In the genomic region with DNA sequence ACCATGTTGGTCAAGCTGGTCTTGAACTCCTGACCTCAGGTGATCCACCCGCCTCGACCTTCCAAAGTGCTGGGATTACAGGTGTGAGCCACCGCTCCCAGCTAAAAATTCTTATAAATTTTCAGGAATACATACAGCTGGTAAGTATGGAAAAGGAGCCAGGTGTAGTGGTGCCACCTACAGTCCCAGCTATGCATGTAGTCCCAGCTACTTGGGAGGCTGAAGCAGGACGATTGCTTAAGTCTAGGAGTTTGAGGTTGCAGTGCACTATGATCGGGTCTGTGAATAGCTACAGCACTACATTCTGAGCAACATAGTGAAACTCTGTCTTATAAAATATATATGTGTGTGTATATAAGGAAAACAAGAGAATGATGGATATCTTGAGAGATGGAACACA, we compare ENCODE assay signal across 18 cellular contexts. TPM values are rescaled to one million over a fixed set of nuclear protein-coding genes. Genes with fewer than 3 reads are reported as not detected.
DNase-seq lines count a peak whose midpoint lies in the region; ATAC-seq and TF ChIP-seq lines count a peak whose summit lies in the region.
"Had no signal": no experiment of that assay in that cellular context is flagged by ENCODE, and none has a peak within 500 bp of the region (broad histone marks: within the 10 kb centered on the region; RNA-seq: fewer than 3 reads in every experiment).

No MANE protein-coding gene starts in this region.

- no peak for TF ChIP-seq CTCF in Panc1 (IDR thresholded peaks at IDR 0.05)

- H3K4me1 Mint-ChIP-seq in stimulated activated naive CD8-positive, alpha-beta T cell treated with anti-CD3 and anti-CD28 coated beads, Interleukin-15, amount 100 ng/mL, for 72 hours, result peaks cover 14% of the 10 kb centered on the region
- H3K4me1 Mint-ChIP-seq: nephron had no signal

- peak; percentile 17 for DNase-seq in NCI-H82 (lab: John Stamatoyannopoulos, UW)
- DNase-seq in NCI-H82 treated with DMSO at 0.1 percent for 48 hours (lab: John Stamatoyannopoulos, UW; ENCODE audit: unreplicated experiment), result no peak
- no peak for DNase-seq in Panc1 (ENCODE audit: low read depth, low spot score)
- DNase-seq in left lobe of liver (ENCODE audit: low spot score), result no peak
- DNase-seq in stimulated activated naive CD8-positive, alpha-beta T cell treated with anti-CD3 and anti-CD28 coated beads, Interleukin-15, amount 100 ng/mL, for 72 hours, result no peak
- DNase-seq: ACHN; activated B cell treated with CpG ODN at 0.5 μM for 24 hours; amniotic stem cell; CD4-positive, alpha-beta memory T cell; gastrocnemius medialis; GOT3; mesenchymal stem cell; NCI-H2107; NCI-H748 treated with DMSO at 0.1 percent for 48 hours; stomach had no signal

- H3K4me3 Mint-ChIP-seq in stimulated activated naive CD8-positive, alpha-beta T cell treated with anti-CD3 and anti-CD28 coated beads, Interleukin-15, amount 100 ng/mL, for 72 hours, result no peak overlapping the region
- H3K4me3 Mint-ChIP-seq: activated B cell treated with CpG ODN at 0.5 μM for 24 hours; CD4-positive, alpha-beta memory T cell; nephron had no signal

- H3K9me3 Mint-ChIP-seq in stimulated activated naive CD8-positive, alpha-beta T cell treated with anti-CD3 and anti-CD28 coated beads, Interleukin-15, amount 100 ng/mL, for 72 hours, result no peaks in the 10 kb centered on the region
- H3K9me3 Mint-ChIP-seq: activated B cell treated with CpG ODN at 0.5 μM for 24 hours; CD4-positive, alpha-beta memory T cell; nephron had no signal

- no peaks in the 10 kb centered on the region for H3K9me3 ChIP-seq in Panc1 (ENCODE audit: control insufficient read depth, insufficient read depth, low read depth, low read length)
- H3K9me3 ChIP-seq: gastrocnemius medialis, stomach had no signal

- no peaks in the 10 kb centered on the region for H3K36me3 ChIP-seq in Panc1 (ENCODE audit: control insufficient read depth, insufficient read depth, low read length)
- H3K36me3 ChIP-seq: gastrocnemius medialis had no signal

- ATAC-seq in Panc1 (peak; percentile 71; the same call in 1 of the 2 replicates), left lobe of liver (peak; percentile 40), GM21619 (IDR thresholded peaks at IDR 0.05; ENCODE audit: unreplicated experiment) (no peak)
- no peak for ATAC-seq in stimulated activated naive CD8-positive, alpha-beta T cell treated with anti-CD3 and anti-CD28 coated beads, Interleukin-15, amount 100 ng/mL, for 72 hours
- ATAC-seq: gastrocnemius medialis had no signal

- intact Hi-C loops in Panc1 (cut with micrococcal nuclease; ENCODE audit: unreplicated experiment), result no loop called here

- no peak overlapping the region for H3K27ac Mint-ChIP-seq in stimulated activated naive CD8-positive, alpha-beta T cell treated with anti-CD3 and anti-CD28 coated beads, Interleukin-15, amount 100 ng/mL, for 72 hours
- H3K27ac Mint-ChIP-seq: activated B cell treated with CpG ODN at 0.5 μM for 24 hours; CD4-positive, alpha-beta memory T cell; nephron had no signal

- POLR2A ChIA-PET in Panc1 (lab: Charles Lee), result interaction anchor here (0.6 kb wide), 2 partner anchors 29 to 263 kb away, joined by 3 to 4 read pairs; no protein-coding TSS in a partner anchor

- H3K4me1 ChIP-seq in Panc1 (ENCODE audit: control insufficient read depth, insufficient read depth, low read length), result no peaks in the 10 kb centered on the region
- H3K4me1 ChIP-seq: gastrocnemius medialis, stomach had no signal

- no peaks in the 10 kb centered on the region for H3K27me3 Mint-ChIP-seq in stimulated activated naive CD8-positive, alpha-beta T cell treated with anti-CD3 and anti-CD28 coated beads, Interleukin-15, amount 100 ng/mL, for 72 hours
- H3K27me3 Mint-ChIP-seq: activated B cell treated with CpG ODN at 0.5 μM for 24 hours; CD4-positive, alpha-beta memory T cell had no signal

- H3K27ac ChIP-seq in Panc1 (ENCODE audit: low read length), result no peak overlapping the region
- H3K27ac ChIP-seq: gastrocnemius medialis, RWPE1, stomach had no signal

- no peak overlapping the region for H3K4me3 ChIP-seq in Panc1 (ENCODE audit: low read depth in 2 of 2, low read length in 2 of 2)
- H3K4me3 ChIP-seq: gastrocnemius medialis, stomach had no signal

- H3K27me3 ChIP-seq in Panc1 (ENCODE audit: control insufficient read depth, insufficient read depth, low read length), result no peaks in the 10 kb centered on the region
- H3K27me3 ChIP-seq: gastrocnemius medialis, stomach had no signal

- in situ Hi-C loops in Panc1 (cut with HindIII; ENCODE audit: low pct_unique_long_range_greater_than_20kb, low sequenced_read_pairs), result no loop called here

- BruUV-seq in Panc1 (replicated peaks; lab: Mats Ljungman, UMichigan), result no TSS peak

- CTCF ChIA-PET in Panc1 (lab: Charles Lee), result interaction anchor here (0.6 to 1.6 kb wide), 8 partner anchors 8 to 265 kb away, joined by 3 to 12 read pairs (median 4); a partner anchor contains a TSS

RNA-seq across cellular contexts. Expression of a gene that starts 19.0 kb away (rescaled TPM):
- total RNA-seq in Panc1 (2021; ENCODE audit: unreplicated experiment) (87.6 TPM), left lobe of liver (15.8 TPM)
- 125 TPM for polyA plus RNA-seq in Panc1 (2012; ENCODE audit: insufficient read length)

RNA-seq across cellular contexts. Expression of a gene that starts 31.7 kb away (rescaled TPM):
- 87.9 TPM for total RNA-seq in Panc1 (2021; ENCODE audit: unreplicated experiment)
- 58.1 TPM for polyA plus RNA-seq in Panc1 (2012; ENCODE audit: insufficient read length)
- 6.9 TPM for total RNA-seq in left lobe of liver

RNA-seq across cellular contexts. Expression of a gene that starts 36.0 kb away (rescaled TPM):
- total RNA-seq in Panc1 (2021; ENCODE audit: unreplicated experiment), result 34.5 TPM
- polyA plus RNA-seq in Panc1 (2012; ENCODE audit: insufficient read length), result 32.4 TPM
- total RNA-seq in left lobe of liver, result 10.3 TPM

RNA-seq across cellular contexts. Expression of a gene that starts 45.2 kb away (rescaled TPM):
- total RNA-seq in Panc1 (2021; ENCODE audit: unreplicated experiment), result 30.6 TPM
- polyA plus RNA-seq in Panc1 (2012; ENCODE audit: insufficient read length), result 19.3 TPM
- 13.6 TPM for total RNA-seq in left lobe of liver

RNA-seq across cellular contexts. Expression of a gene that starts 51.0 kb away (rescaled TPM):
- 182 TPM for total RNA-seq in Panc1 (2021; ENCODE audit: unreplicated experiment)
- polyA plus RNA-seq in Panc1 (2012; ENCODE audit: insufficient read length), result 141 TPM
- total RNA-seq in left lobe of liver, result 19.3 TPM

Comparison
In these comparisons a context has a peak if more than half of its experiments do, and no peak if none do; other contexts are left out.
1. ATAC-seq: peak in Panc1 (single experiment) and left lobe of liver (single experiment); none in stimulated activated naive CD8-positive, alpha-beta T cell treated with anti-CD3 and anti-CD28 coated beads, Interleukin-15, amount 100 ng/mL, for 72 hours (single experiment) and GM21619 (single experiment).
2. RNA of a gene that starts 31.7 kb away (total RNA-seq): 87.9 TPM in Panc1 (single experiment); 6.9 TPM in left lobe of liver (single experiment); every median in the first group is over 10 times any median in the second.